In genomic region chr2:134294598-134294997, GRCh38 we compare ENCODE assay signal across 7 cellular contexts. TPM values are rescaled to one million over a fixed set of nuclear protein-coding genes. Genes with fewer than 3 reads are reported as not detected.
DNase-seq lines count a peak whose midpoint lies in the region; ATAC-seq and TF ChIP-seq lines count a peak whose summit lies in the region.
"Not testable (repeated sequence)": the region's sequence is repeated elsewhere in the genome, so short reads cannot be mapped to it uniquely, and the experiment has no call there.

No MANE protein-coding gene starts in this region.

- not testable (repeated sequence) for H3K9me3 Mint-ChIP-seq in IgD-negative memory B cell; activated CD8-positive, alpha-beta T cell treated with anti-CD3 and anti-CD28 coated beads, Interleukin-2, amount 10 ng/mL, durations not matched to agents 7 days and 5 days (ENCODE audit: insufficient read depth); endothelial cell (ENCODE audit: unreplicated experiment); stimulated activated memory B cell treated with anti-CD40 and anti-IgM and Interleukin-4, amounts not matched to agents 10 μg/mL and 1 μg/mL and 100 μg/mL, for 72 hours

- CTCF ChIA-PET in activated CD8-positive, alpha-beta T cell treated with anti-CD3 and anti-CD28 coated beads, Interleukin-2, amount 10 ng/mL, durations not matched to agents 7 days and 5 days (lab: Charles Lee): not testable (repeated sequence)

- peak overlapping the region; percentile 69 to 94 (median 73) for H3K27ac Mint-ChIP-seq in IgD-negative memory B cell
- H3K27ac Mint-ChIP-seq in activated CD8-positive, alpha-beta T cell treated with anti-CD3 and anti-CD28 coated beads, Interleukin-2, amount 10 ng/mL, durations not matched to agents 7 days and 5 days: peak overlapping the region; percentile 58
- peak overlapping the region; percentile 70 for H3K27ac Mint-ChIP-seq in endothelial cell (ENCODE audit: unreplicated experiment)
- H3K27ac Mint-ChIP-seq in stimulated activated memory B cell treated with anti-CD40 and anti-IgM and Interleukin-4, amounts not matched to agents 10 μg/mL and 1 μg/mL and 100 μg/mL, for 72 hours: not testable (repeated sequence)

- not testable (repeated sequence) for H3K36me3 Mint-ChIP-seq in IgD-negative memory B cell; endothelial cell (ENCODE audit: low read depth, unreplicated experiment)
- H3K36me3 Mint-ChIP-seq in activated CD8-positive, alpha-beta T cell treated with anti-CD3 and anti-CD28 coated beads, Interleukin-2, amount 10 ng/mL, durations not matched to agents 7 days and 5 days (ENCODE audit: low read depth): peaks cover 58% of the 10 kb centered on the region
- H3K36me3 Mint-ChIP-seq in stimulated activated memory B cell treated with anti-CD40 and anti-IgM and Interleukin-4, amounts not matched to agents 10 μg/mL and 1 μg/mL and 100 μg/mL, for 72 hours: peaks cover 26% of the 10 kb centered on the region

- ATAC-seq in activated CD8-positive, alpha-beta T cell treated with anti-CD3 and anti-CD28 coated beads, Interleukin-2, amount 10 ng/mL, durations not matched to agents 7 days and 5 days; stimulated activated memory B cell treated with anti-CD40 and anti-IgM and Interleukin-4, amounts not matched to agents 10 μg/mL and 1 μg/mL and 100 μg/mL, for 72 hours: not testable (repeated sequence)

- peak overlapping the region; percentile 17 to 88 (median 54) for H3K4me3 Mint-ChIP-seq in IgD-negative memory B cell
- not testable (repeated sequence) for H3K4me3 Mint-ChIP-seq in activated CD8-positive, alpha-beta T cell treated with anti-CD3 and anti-CD28 coated beads, Interleukin-2, amount 10 ng/mL, durations not matched to agents 7 days and 5 days; endothelial cell (ENCODE audit: unreplicated experiment)
- H3K4me3 Mint-ChIP-seq in stimulated activated memory B cell treated with anti-CD40 and anti-IgM and Interleukin-4, amounts not matched to agents 10 μg/mL and 1 μg/mL and 100 μg/mL, for 72 hours: peak overlapping the region; percentile 21

- H3K4me1 Mint-ChIP-seq in IgD-negative memory B cell (peaks cover 42 to 56% (median 54%) of the 10 kb centered on the region in 3 donors), endothelial cell (ENCODE audit: unreplicated experiment) (peaks cover 39% of the 10 kb centered on the region)
- peaks cover 35% of the 10 kb centered on the region for H3K4me1 Mint-ChIP-seq in activated CD8-positive, alpha-beta T cell treated with anti-CD3 and anti-CD28 coated beads, Interleukin-2, amount 10 ng/mL, durations not matched to agents 7 days and 5 days (ENCODE audit: low read depth)
- peaks cover 53% of the 10 kb centered on the region for H3K4me1 Mint-ChIP-seq in stimulated activated memory B cell treated with anti-CD40 and anti-IgM and Interleukin-4, amounts not matched to agents 10 μg/mL and 1 μg/mL and 100 μg/mL, for 72 hours

- DNase-seq in CD1c-positive myeloid dendritic cell (ENCODE audit: extremely low spot score) (peak; percentile 54), NOMO-1 treated with DMSO at 0.1 percent for 48 hours (lab: John Stamatoyannopoulos, UW; ENCODE audit: unreplicated experiment) (peak; percentile 82), SKM-1 treated with dmso at 0.1 percent for 144 hours (lab: John Stamatoyannopoulos, UW; ENCODE audit: unreplicated experiment) (peak; percentile 67)
- DNase-seq in activated CD8-positive, alpha-beta T cell treated with anti-CD3 and anti-CD28 coated beads, Interleukin-2, amount 10 ng/mL, durations not matched to agents 7 days and 5 days; endothelial cell (ENCODE audit: low spot score): not testable (repeated sequence)

- TF ChIP-seq CTCF in endothelial cell (IDR thresholded peaks at IDR 0.05; ENCODE audit: unreplicated experiment): not testable (repeated sequence)

- POLR2A ChIA-PET in activated CD8-positive, alpha-beta T cell treated with anti-CD3 and anti-CD28 coated beads, Interleukin-2, amount 10 ng/mL, durations not matched to agents 7 days and 5 days (lab: Charles Lee): not testable (repeated sequence)

- not testable (repeated sequence) for H3K27me3 Mint-ChIP-seq in IgD-negative memory B cell; activated CD8-positive, alpha-beta T cell treated with anti-CD3 and anti-CD28 coated beads, Interleukin-2, amount 10 ng/mL, durations not matched to agents 7 days and 5 days (ENCODE audit: low read depth); endothelial cell (ENCODE audit: unreplicated experiment); stimulated activated memory B cell treated with anti-CD40 and anti-IgM and Interleukin-4, amounts not matched to agents 10 μg/mL and 1 μg/mL and 100 μg/mL, for 72 hours

RNA-seq across cellular contexts. Expression of gene MGAT5, which starts 40.7 kb away (rescaled TPM):
- 14.0 TPM for polyA plus RNA-seq in IgD-negative memory B cell
- total RNA-seq in activated CD8-positive, alpha-beta T cell treated with anti-CD3 and anti-CD28 coated beads, Interleukin-2, amount 10 ng/mL, durations not matched to agents 7 days and 5 days: 10 to 100 TPM; 48.5 to 54.3 TPM
- total RNA-seq in endothelial cell (ENCODE audit: unreplicated experiment): 124 TPM
